In genomic region chr21:45391743-45392079, GRCh38 we compare ENCODE assay signal across 23 cellular contexts.
"Had no signal": no experiment of that assay in that cellular context is flagged by ENCODE, and none has a peak within 500 bp of the region (broad histone marks: within the 10 kb centered on the region; RNA-seq: fewer than 3 reads in every experiment).

No MANE protein-coding gene starts in this region.

- H3K36me3 Mint-ChIP-seq: mesothelial cell of epicardium; naive B cell; natural killer cell treated with Interleukin-12 subunit alpha and Interleukin-12 subunit beta and Interleukin-15 and Interleukin-18, amount 100 ng/mL, for 72 hours had no signal

- H3K27ac Mint-ChIP-seq: endodermal cell; mesothelial cell of epicardium; naive B cell; natural killer cell treated with Interleukin-12 subunit alpha and Interleukin-12 subunit beta and Interleukin-15 and Interleukin-18, amount 100 ng/mL, for 72 hours; progenitor cell of endocrine pancreas had no signal

- H3K4me3 Mint-ChIP-seq: endodermal cell; mesothelial cell of epicardium; naive B cell; natural killer cell treated with Interleukin-12 subunit alpha and Interleukin-12 subunit beta and Interleukin-15 and Interleukin-18, amount 100 ng/mL, for 72 hours; neural crest cell; stimulated activated naive CD8-positive, alpha-beta T cell treated with anti-CD3 and anti-CD28 coated beads, Interleukin-15, amount 100 ng/mL, for 72 hours had no signal

- ATAC-seq: esophagus mucosa; gastrocnemius medialis; heart left ventricle; mucosa of descending colon; pancreas; right lobe of liver; stimulated activated naive CD8-positive, alpha-beta T cell treated with anti-CD3 and anti-CD28 coated beads, Interleukin-15, amount 100 ng/mL, for 72 hours had no signal

- DNase-seq: effector CD8-positive, alpha-beta T cell; foreskin fibroblast; mesenchymal stem cell; naive B cell; small intestine; stimulated activated CD4-positive, alpha-beta T cell treated with anti-CD3 and anti-CD28 coated beads, Interleukin-12 subunit alpha, Interleukin-12 subunit beta, amount 100 ng/mL, for 4 hours; stimulated activated CD4-positive, alpha-beta T cell treated with anti-CD3 and anti-CD28 coated beads, Interleukin-1b, Interleukin-23, amount 100 ng/mL, for 48 hours; stimulated activated CD4-positive, alpha-beta T cell treated with anti-CD3 and anti-CD28 coated beads, Interleukin-4, amount 100 ng/mL, for 1 hour; stimulated activated CD8-positive, alpha-beta memory T cell treated with anti-CD3 and anti-CD28 coated beads, Interleukin-4, amount 100 ng/mL, for 48 hours; stimulated activated naive CD4-positive, alpha-beta T cell; stimulated activated naive CD8-positive, alpha-beta T cell treated with anti-CD3 and anti-CD28 coated beads, Interleukin-15, amount 100 ng/mL, for 72 hours; trophoblast cell had no signal

- H3K9me3 Mint-ChIP-seq: endodermal cell; mesothelial cell of epicardium; naive B cell; natural killer cell treated with Interleukin-12 subunit alpha and Interleukin-12 subunit beta and Interleukin-15 and Interleukin-18, amount 100 ng/mL, for 72 hours; neural crest cell; stimulated activated naive CD8-positive, alpha-beta T cell treated with anti-CD3 and anti-CD28 coated beads, Interleukin-15, amount 100 ng/mL, for 72 hours had no signal

- H3K4me1 Mint-ChIP-seq: endodermal cell; naive B cell; stimulated activated naive CD8-positive, alpha-beta T cell treated with anti-CD3 and anti-CD28 coated beads, Interleukin-15, amount 100 ng/mL, for 72 hours had no signal
